Comparison of ENCODE assay signal across 10 cellular contexts in genomic region chr4:75653845-75654503, GRCh38. TPM values are rescaled to one million over a fixed set of nuclear protein-coding genes. Genes with fewer than 3 reads are reported as not detected.
DNase-seq lines count a peak whose midpoint lies in the region; ATAC-seq, FAIRE-seq and TF ChIP-seq lines count a peak whose summit lies in the region.
"Had no signal": no experiment of that assay in that cellular context is flagged by ENCODE, and none has a peak within 500 bp of the region (broad histone marks: within the 10 kb centered on the region; RNA-seq: fewer than 3 reads in every experiment).

No MANE protein-coding gene starts in this region.

- FAIRE-seq in pancreas (lab: Jason Lieb, UNC) (peak; percentile 71), GM12892 (lab: Jason Lieb, UNC) (no peak)

- no peak overlapping the region for H3K4me3 Mint-ChIP-seq in endothelial cell (ENCODE audit: unreplicated experiment)

- no peak overlapping the region for H3K27ac ChIP-seq in pancreas
- H3K27ac ChIP-seq: BLaER1 treated with 17β-estradiol and CSF1 and Interleukin-3, amounts not matched to agents 10 nM and 100 nM; SJCRH30 had no signal

- DNase-seq in DMS53 (lab: John Stamatoyannopoulos, UW) (peak; percentile 45), DMS53 treated with DMSO at 0.1 percent for 48 hours (lab: John Stamatoyannopoulos, UW; ENCODE audit: unreplicated experiment) (no peak), NCI-H69 (lab: John Stamatoyannopoulos, UW) (peak; percentile 8), endothelial cell (ENCODE audit: low spot score) (peak; percentile 18), pancreas (no peak), GM12892 (ENCODE audit: insufficient read length) (no peak)

- ATAC-seq in pancreas = peak in 3 of 4 donors; percentile 67 to 82 (median 77)
- no peak for ATAC-seq in HG02970 (IDR thresholded peaks at IDR 0.05; ENCODE audit: low FRiP score, unreplicated experiment)
- ATAC-seq in GM21528 (IDR thresholded peaks at IDR 0.05; ENCODE audit: low FRiP score, unreplicated experiment) = no peak

- no peaks in the 10 kb centered on the region for H3K27me3 Mint-ChIP-seq in endothelial cell (ENCODE audit: unreplicated experiment)

- H3K36me3 ChIP-seq in pancreas = peaks cover 0 to 29% (median 21%) of the 10 kb centered on the region in 3 donors

- 87 to 90% methylated on average over 2 of the region's 2 CpGs for WGBS in pancreas, 2 donors

- H3K36me3 Mint-ChIP-seq in endothelial cell (ENCODE audit: low read depth, unreplicated experiment) = peaks cover 20% of the 10 kb centered on the region

- H3K9me3 Mint-ChIP-seq in endothelial cell (ENCODE audit: unreplicated experiment) = no peaks in the 10 kb centered on the region

- TF ChIP-seq CTCF in endothelial cell (IDR thresholded peaks at IDR 0.05; ENCODE audit: unreplicated experiment) (peak; percentile 31), pancreas (IDR thresholded peaks at IDR 0.05) (peak in 2 of 4 donors; percentile 14 to 25)

- H3K4me3 ChIP-seq in pancreas = no peak overlapping the region
- H3K4me3 ChIP-seq: BLaER1 treated with 17β-estradiol and CSF1 and Interleukin-3, amounts not matched to agents 10 nM and 100 nM; SJCRH30 had no signal

- no peak overlapping the region for H3K27ac Mint-ChIP-seq in endothelial cell (ENCODE audit: unreplicated experiment)

- no peaks in the 10 kb centered on the region for H3K9me3 ChIP-seq in pancreas
- H3K9me3 ChIP-seq: BLaER1 treated with 17β-estradiol and CSF1 and Interleukin-3, amounts not matched to agents 10 nM and 100 nM; SJCRH30 had no signal

- TF ChIP-seq POLR2A in GM12892 (IDR thresholded peaks at IDR 0.05; ENCODE audit: low read depth, low read length) = no peak

- H3K4me1 ChIP-seq in pancreas = peaks cover 0 to 4% (median 0%) of the 10 kb centered on the region in 3 donors
- H3K4me1 ChIP-seq: BLaER1 treated with 17β-estradiol and CSF1 and Interleukin-3, amounts not matched to agents 10 nM and 100 nM had no signal

- no peaks in the 10 kb centered on the region for H3K27me3 ChIP-seq in pancreas
- H3K27me3 ChIP-seq: BLaER1 treated with 17β-estradiol and CSF1 and Interleukin-3, amounts not matched to agents 10 nM and 100 nM; SJCRH30 had no signal

- intact Hi-C loops in pancreas (cut with DNase I) = no loop called here

- no peaks in the 10 kb centered on the region for H3K4me1 Mint-ChIP-seq in endothelial cell (ENCODE audit: unreplicated experiment)

RNA-seq across cellular contexts. Expression of gene G3BP2, which starts 19.2 kb away (rescaled TPM):
- 209 TPM for total RNA-seq in endothelial cell (ENCODE audit: unreplicated experiment)
- total RNA-seq in pancreas = 10 to 100 TPM; 27.9 to 51.0 (median 42.4) TPM
- 10 to 100 TPM in 1 of 2 donors, 1 to 10 TPM in 1; 7.8 to 34.1 TPM for polyA plus RNA-seq in pancreas
- 91.1 TPM for polyA plus RNA-seq in GM12892 (2012; ENCODE audit: missing spikeins)

RNA-seq across cellular contexts. Expression of gene CDKL2, which starts 23.6 kb away (rescaled TPM):
- total RNA-seq in endothelial cell (ENCODE audit: unreplicated experiment) (0.82 TPM), pancreas (1 to 10 TPM in 1 of 6 donors, under 1 TPM in 5; 0.47 to 1.0 (median 0.70) TPM)
- polyA plus RNA-seq in pancreas = under 1 TPM; 0.15 to 0.23 TPM
- 0.08 TPM for polyA plus RNA-seq in GM12892 (2012; ENCODE audit: missing spikeins)

Comparison
In these comparisons a context has a peak if more than half of its experiments do, and no peak if none do; other contexts are left out.
1. DNase-seq: peak in DMS53 (single experiment), NCI-H69 (single experiment) and endothelial cell (single experiment); none in DMS53 treated with DMSO at 0.1 percent for 48 hours (single experiment), pancreas (0 of 6) and GM12892 (single experiment).
2. ATAC-seq: peak in pancreas (3 of 4); none in HG02970 (single experiment) and GM21528 (single experiment).